ENCODE assay signal across 29 cellular contexts in genomic region chr12:117087808-117088207, GRCh38. TPM values are rescaled to one million over a fixed set of nuclear protein-coding genes. Genes with fewer than 3 reads are reported as not detected.
"Had no signal": no experiment of that assay in that cellular context is flagged by ENCODE, and none has a peak within 500 bp of the region (broad histone marks: within the 10 kb centered on the region; RNA-seq: fewer than 3 reads in every experiment).

No MANE protein-coding gene starts in this region.

- H3K27me3 ChIP-seq: adrenal gland, cardiac muscle cell had no signal

- DNase-seq: activated CD4-positive, alpha-beta T cell treated with anti-CD3 and anti-CD28 coated beads for 48 hours; activated CD4-positive, alpha-beta T cell treated with anti-CD3 and anti-CD28 coated beads, Interleukin-2, amount 50 U/mL, for 4 hours; activated CD8-positive, alpha-beta memory T cell treated with anti-CD3 and anti-CD28 coated beads, Interleukin-2, amount 50 U/mL, for 48 hours; activated CD8-positive, alpha-beta T cell treated with anti-CD3 and anti-CD28 coated beads, Interleukin-2, amount 10 ng/mL, durations not matched to agents 7 days and 5 days; activated naive CD4-positive, alpha-beta T cell treated with anti-CD3 and anti-CD28 coated beads, Interleukin-2, amount 50 U/mL, for 16 hours; activated naive CD8-positive, alpha-beta T cell treated with anti-CD3 and anti-CD28 coated beads, Interleukin-2, amount 10 ng/mL, durations not matched to agents 7 days and 5 days; activated T-cell treated with anti-CD3 and anti-CD28 coated beads, Interleukin-2, amount 50 U/mL, for 1 hour; cerebellar nuclear complex; KBM-7; NCI-H1048; NCI-H1417 treated with DMSO at 0.1 percent for 48 hours; NCI-H1694; NCI-H2029; NCI-H2107; NCI-H345; NCI-H510A; NCI-H526 treated with DMSO at 0.1 percent for 48 hours; NCI-H82; T-cell; WERI-Rb-1 had no signal

- H3K9me3 ChIP-seq: adrenal gland had no signal

- H3K27ac ChIP-seq: cardiac muscle cell, SK-N-MC, WERI-Rb-1 had no signal

- H3K27ac Mint-ChIP-seq: activated CD8-positive, alpha-beta T cell treated with anti-CD3 and anti-CD28 coated beads, Interleukin-2, amount 10 ng/mL, durations not matched to agents 7 days and 5 days; activated naive CD8-positive, alpha-beta T cell treated with anti-CD3 and anti-CD28 coated beads, Interleukin-2, amount 10 ng/mL, durations not matched to agents 7 days and 5 days; brain; T-cell had no signal

- H3K4me1 Mint-ChIP-seq: T-cell had no signal

- H3K4me3 ChIP-seq: adrenal gland, cardiac muscle cell, SK-N-MC had no signal

- H3K27me3 Mint-ChIP-seq: brain, T-cell had no signal

- H3K36me3 Mint-ChIP-seq: brain had no signal

- H3K36me3 ChIP-seq: adrenal gland, cardiac muscle cell, WERI-Rb-1 had no signal

- H3K4me3 Mint-ChIP-seq: activated CD8-positive, alpha-beta T cell treated with anti-CD3 and anti-CD28 coated beads, Interleukin-2, amount 10 ng/mL, durations not matched to agents 7 days and 5 days; activated naive CD8-positive, alpha-beta T cell treated with anti-CD3 and anti-CD28 coated beads, Interleukin-2, amount 10 ng/mL, durations not matched to agents 7 days and 5 days; brain; T-cell had no signal

- ATAC-seq: activated CD4-positive, CD25-positive, alpha-beta regulatory T cell treated with anti-CD3 and anti-CD28 coated beads, Interleukin-2, amount 50 U/mL, for 24 hours; activated CD8-positive, alpha-beta T cell treated with anti-CD3 and anti-CD28 coated beads, Interleukin-2, amount 10 ng/mL, durations not matched to agents 7 days and 5 days; Right ventricle myocardium inferior; T-cell had no signal

RNA-seq across cellular contexts. Expression of gene TESC, which starts 11.4 kb away (rescaled TPM):
- total RNA-seq: LHCN-M2, M059J, RPMI7951 had no signal
